Comparison of ENCODE assay signal across 1 cellular context in genomic region chr2:218031261-218031660, GRCh38.
TF ChIP-seq lines count a peak whose summit lies in the region.

No MANE protein-coding gene starts in this region.

TF ChIP-seq in HepG2, 621 proteins besides CTCF, POLR2A, EP300 and RAD21:
- no peak for TF ChIP-seq EHMT2 (IDR thresholded peaks at IDR 0.05; ENCODE audit: borderline replicate concordance, low read depth, low read length)
- TF ChIP-seq ZNF646 (CRISPR knock-in tag; IDR thresholded peaks at IDR 0.05): peak; percentile 75; the same call in 1 of the 2 replicates
- no peak for TF ChIP-seq TGIF2 (CRISPR knock-in tag; IDR thresholded peaks at IDR 0.05)
- TF ChIP-seq SUZ12 (IDR thresholded peaks at IDR 0.05; ENCODE audit: low read depth, low read length): no peak
- TF ChIP-seq KDM3A (CRISPR knock-in tag; IDR thresholded peaks at IDR 0.05; ENCODE audit: low read depth): no peak
- 0 out of 2 replicates have a peak, but pooled peaks have one; percentile 35 for TF ChIP-seq NBN (conservative IDR thresholded peaks at IDR 0.05)
- TF ChIP-seq ONECUT2 (CRISPR knock-in tag; IDR thresholded peaks at IDR 0.05): no peak
- TF ChIP-seq IKZF5 (CRISPR knock-in tag; IDR thresholded peaks at IDR 0.05): no peak
- TF ChIP-seq NFE2L2 (IDR thresholded peaks at IDR 0.05; ENCODE audit: low read length): no peak
- TF ChIP-seq ZKSCAN8 (CRISPR knock-in tag; IDR thresholded peaks at IDR 0.05; ENCODE audit: borderline replicate concordance): no peak
- 0 out of 2 replicates have a peak, but pooled peaks have one; percentile 2 for TF ChIP-seq FOXK2 (IDR thresholded peaks at IDR 0.05)
- no peak for TF ChIP-seq ZZZ3 (CRISPR knock-in tag; IDR thresholded peaks at IDR 0.05; ENCODE audit: borderline replicate concordance)
- TF ChIP-seq SP1 (IDR thresholded peaks at IDR 0.05): 0 out of 2 replicates have a peak, but pooled peaks have one; percentile 5
- TF ChIP-seq SP1 (CRISPR knock-in tag; IDR thresholded peaks at IDR 0.05): no peak
- TF ChIP-seq HOXA9 (CRISPR knock-in tag; IDR thresholded peaks at IDR 0.05; ENCODE audit: borderline replicate concordance): no peak
- no peak for TF ChIP-seq KLF11 (CRISPR knock-in tag; IDR thresholded peaks at IDR 0.05)
- no peak for TF ChIP-seq ZNF615 (CRISPR knock-in tag; IDR thresholded peaks at IDR 0.05; ENCODE audit: borderline replicate concordance)
- no peak for TF ChIP-seq CBFB (CRISPR knock-in tag; IDR thresholded peaks at IDR 0.05)
- TF ChIP-seq, protein P1, sequence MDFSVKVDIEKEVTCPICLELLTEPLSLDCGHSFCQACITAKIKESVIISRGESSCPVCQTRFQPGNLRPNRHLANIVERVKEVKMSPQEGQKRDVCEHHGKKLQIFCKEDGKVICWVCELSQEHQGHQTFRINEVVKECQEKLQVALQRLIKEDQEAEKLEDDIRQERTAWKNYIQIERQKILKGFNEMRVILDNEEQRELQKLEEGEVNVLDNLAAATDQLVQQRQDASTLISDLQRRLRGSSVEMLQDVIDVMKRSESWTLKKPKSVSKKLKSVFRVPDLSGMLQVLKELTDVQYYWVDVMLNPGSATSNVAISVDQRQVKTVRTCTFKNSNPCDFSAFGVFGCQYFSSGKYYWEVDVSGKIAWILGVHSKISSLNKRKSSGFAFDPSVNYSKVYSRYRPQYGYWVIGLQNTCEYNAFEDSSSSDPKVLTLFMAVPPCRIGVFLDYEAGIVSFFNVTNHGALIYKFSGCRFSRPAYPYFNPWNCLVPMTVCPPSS (IDR thresholded peaks at IDR 0.05): peak; percentile 47; the same call in 1 of the 2 replicates
- TF ChIP-seq LCORL (IDR thresholded peaks at IDR 0.05): 0 out of 2 replicates have a peak, but pooled peaks have one; percentile 35
- no peak for TF ChIP-seq LCORL (CRISPR knock-in tag; IDR thresholded peaks at IDR 0.05)
- no peak for TF ChIP-seq GPBP1L1 (CRISPR knock-in tag; IDR thresholded peaks at IDR 0.05)
